1 cellular context compared by ENCODE assay signal in genomic region chr1:115280073-115280472, GRCh38.
A peak's percentile ranks its signal among the peaks of the same experiment; 100 is the strongest.
TF ChIP-seq lines count a peak whose summit lies in the region.

No MANE protein-coding gene starts in this region.

TF ChIP-seq in IMR-90, 13 proteins besides CTCF, POLR2A, EP300 and RAD21 (continued from another document):
- TF ChIP-seq CEBPB (IDR thresholded peaks at IDR 0.05; ENCODE audit: low read depth, low read length): peak; percentile 52; the same call in 1 of the 2 replicates
